In the genomic region with DNA sequence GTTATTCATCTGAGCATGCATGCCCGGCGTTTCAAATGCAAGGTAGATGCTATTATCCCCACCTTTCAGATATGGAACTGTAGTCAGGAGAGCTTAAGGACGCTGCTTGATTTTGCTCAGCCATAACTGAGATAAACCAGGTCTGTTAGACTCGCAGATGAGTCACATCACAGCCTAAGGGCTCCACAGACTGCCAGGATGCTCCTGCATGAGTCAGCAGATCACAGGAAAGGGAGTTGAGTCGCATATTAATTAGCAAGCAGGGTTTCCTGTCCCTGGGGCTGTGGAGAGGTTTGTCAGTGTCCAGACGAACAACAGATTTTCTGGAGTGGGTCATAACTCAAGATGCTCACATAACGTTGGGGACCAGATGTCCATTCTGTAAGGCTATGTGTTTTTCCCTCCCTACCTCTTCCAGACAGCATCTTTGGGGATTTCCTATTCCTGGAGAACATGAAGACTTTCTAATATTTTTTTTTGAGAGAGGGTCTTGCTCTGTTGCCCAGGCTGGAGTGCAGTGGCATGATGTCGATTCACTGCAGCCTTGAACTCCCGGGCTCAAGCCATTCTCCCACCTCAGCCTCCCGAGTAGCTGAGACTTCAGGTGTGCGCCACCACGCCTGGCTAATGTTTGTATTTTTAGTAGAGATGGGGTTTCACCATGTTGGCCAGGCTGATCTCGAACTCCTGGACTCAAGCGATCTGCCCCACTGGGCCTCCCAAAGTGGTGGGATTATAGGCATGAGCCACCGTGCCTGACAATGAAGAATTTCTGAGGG, we compare ENCODE assay signal across 8 cellular contexts. TPM values are rescaled to one million over a fixed set of nuclear protein-coding genes. Genes with fewer than 3 reads are reported as not detected.
DNase-seq lines count a peak whose midpoint lies in the region; ATAC-seq, FAIRE-seq and TF ChIP-seq lines count a peak whose summit lies in the region.

No MANE protein-coding gene starts in this region.

- H3K4me1 ChIP-seq in mesodermal cell (ENCODE audit: control insufficient read depth, insufficient read depth, low read length, poor library complexity, severe bottlenecking), result peaks cover 13% of the 10 kb centered on the region

- H3K4me3 ChIP-seq in bronchial epithelial cell (ENCODE audit: low read depth, low read length) (no peak overlapping the region), mesodermal cell (ENCODE audit: extremely low read depth, insufficient read depth, low read length, poor library complexity, severe bottlenecking) (no peak overlapping the region)

- no peaks in the 10 kb centered on the region for H3K36me3 ChIP-seq in bronchial epithelial cell (ENCODE audit: control insufficient read depth, insufficient read depth, low read length)
- peaks cover 43% of the 10 kb centered on the region for H3K36me3 ChIP-seq in mesodermal cell (ENCODE audit: control insufficient read depth, insufficient read depth, low read length)

- 69 to 74% methylated on average over 14 of the region's 15 CpGs for WGBS in mesodermal cell (ENCODE audit: insufficient coverage in 2 of 2), 2 experiments

- DNase-seq in Ammon's horn (ENCODE audit: low spot score) (peak; percentile 66), HT1080 (ENCODE audit: low read depth) (peak; percentile 99), bronchial epithelial cell (ENCODE audit: low read depth) (peak; percentile 99)
- peak; percentile 32 for DNase-seq in activated CD4-positive, CD25-positive, alpha-beta regulatory T cell treated with anti-CD3 and anti-CD28 coated beads, Interleukin-2, amount 50 U/mL, for 16 hours (ENCODE audit: low read depth, low spot score)
- DNase-seq in stimulated activated naive CD8-positive, alpha-beta T cell treated with anti-CD3 and anti-CD28 coated beads, Interleukin-15, Interleukin-2, amounts not matched to agents 100 U/mL and 50 U/mL, for 24 hours, result peak; percentile 72

- H3K27ac ChIP-seq in mesodermal cell (ENCODE audit: low read depth, low read length, severe bottlenecking), result peak overlapping the region; percentile 62

- TF ChIP-seq CTCF in bronchial epithelial cell (IDR thresholded peaks at IDR 0.05; ENCODE audit: insufficient read depth, low read length, severe bottlenecking), result no peak

- ATAC-seq in stimulated activated naive CD8-positive, alpha-beta T cell treated with anti-CD3 and anti-CD28 coated beads, Interleukin-15, Interleukin-2, amounts not matched to agents 100 U/mL and 50 U/mL, for 24 hours, result peak; percentile 98
- ATAC-seq in GM21390 (IDR thresholded peaks at IDR 0.05; ENCODE audit: unreplicated experiment) (no peak), GM18498 (IDR thresholded peaks at IDR 0.05; ENCODE audit: unreplicated experiment) (no peak)

- H3K9me3 ChIP-seq in mesodermal cell (ENCODE audit: control insufficient read depth, low read length), result no peaks in the 10 kb centered on the region

- H3K27me3 ChIP-seq in bronchial epithelial cell (ENCODE audit: control insufficient read depth, insufficient read depth, low read length), result no peaks in the 10 kb centered on the region

- FAIRE-seq in bronchial epithelial cell (lab: Jason Lieb, UNC), result peak; percentile 97

RNA-seq across cellular contexts. Expression of a gene that starts 36.7 kb away (rescaled TPM):
- 27.3 and 32.0 TPM in 2 replicates for total RNA-seq in HT1080 (2014; rRNA removed; shearing (Covaris generic))
- polyA plus RNA-seq in HT1080 (2015; cell fraction: cytosol; rRNA removed), result 31.2 and 34.0 TPM in 2 replicates
- 37.3 and 39.5 TPM in 2 replicates for polyA plus RNA-seq in HT1080 (2015; cell fraction: nucleus; rRNA removed)
- 18.7 and 37.0 TPM in 2 replicates for total RNA-seq in bronchial epithelial cell
- polyA plus RNA-seq in mesodermal cell (2013, experiment 1 of 2), result 45.8 TPM
- 40.6 TPM for polyA plus RNA-seq in mesodermal cell (2013, experiment 2 of 2)

Comparison
In these comparisons a context has a peak if more than half of its experiments do, and no peak if none do; other contexts are left out.
1. DNase-seq: peak in every context shown above with its lines; median percentile 99 in HT1080; 99 in bronchial epithelial cell; 72 in stimulated activated naive CD8-positive, alpha-beta T cell treated with anti-CD3 and anti-CD28 coated beads, Interleukin-15, Interleukin-2, amounts not matched to agents 100 U/mL and 50 U/mL, for 24 hours; 66 in Ammon's horn; 32 in activated CD4-positive, CD25-positive, alpha-beta regulatory T cell treated with anti-CD3 and anti-CD28 coated beads, Interleukin-2, amount 50 U/mL, for 16 hours.